Comparison of ENCODE assay signal across 8 cellular contexts in genomic region chr19:35741216-35741541, GRCh38. TPM values are rescaled to one million over a fixed set of nuclear protein-coding genes. Genes with fewer than 3 reads are reported as not detected.
DNase-seq lines count a peak whose midpoint lies in the region; ATAC-seq and TF ChIP-seq lines count a peak whose summit lies in the region.

No MANE protein-coding gene starts in this region.

- H3K4me3 ChIP-seq in GM06990 (replicated peaks; ENCODE audit: low read depth, low read length) (peak overlapping the region; percentile 74), Panc1 (ENCODE audit: low read depth in 2 of 2, low read length in 2 of 2) (peak overlapping the region; percentile 67 to 79), esophagus (ENCODE audit: low read depth in 1 of 2, low read length in 2 of 2) (peak overlapping the region; percentile 60 to 75), prostate gland (peak overlapping the region; percentile 39 to 54)

- no peaks in the 10 kb centered on the region for H3K9me3 ChIP-seq in Panc1 (ENCODE audit: control insufficient read depth, insufficient read depth, low read depth, low read length)
- no peaks in the 10 kb centered on the region for H3K9me3 ChIP-seq in esophagus (ENCODE audit: control insufficient read depth in 2 of 2, insufficient read depth in 1 of 2, low read depth in 1 of 2, low read length in 1 of 2)
- H3K9me3 ChIP-seq in prostate gland: no peaks in the 10 kb centered on the region

- intact Hi-C loops in Panc1 (cut with micrococcal nuclease; ENCODE audit: unreplicated experiment) (no loop called here), prostate gland (cut with DNase I) (loop anchor here (5.0 to 10.0 kb wide), 2 partner anchors 191 to 474 kb away; partner anchors contain the start of genes ZNF146 and ZNF565)

- peak; percentile 26 for TF ChIP-seq CTCF in GM06990 (IDR thresholded peaks at IDR 0.05; ENCODE audit: insufficient read depth, low read length, poor library complexity, severe bottlenecking)
- no peak; the same call in 1 of the 2 replicates for TF ChIP-seq CTCF in Panc1 (IDR thresholded peaks at IDR 0.05)
- TF ChIP-seq CTCF in prostate gland (IDR thresholded peaks at IDR 0.05): no peak

- H3K4me1 ChIP-seq in Panc1 (ENCODE audit: control insufficient read depth, insufficient read depth, low read length): peaks cover 21% of the 10 kb centered on the region
- H3K4me1 ChIP-seq in esophagus (ENCODE audit: control insufficient read depth in 2 of 2, insufficient read depth in 2 of 2, low read length in 1 of 2): peaks cover 3 to 4% of the 10 kb centered on the region in 2 donors
- peaks cover 6% of the 10 kb centered on the region for H3K4me1 ChIP-seq in prostate gland (replicated peaks)

- H3K27ac ChIP-seq in Panc1 (ENCODE audit: low read length) (peak overlapping the region; percentile 74), esophagus (ENCODE audit: low read depth in 2 of 2, low read length in 1 of 2) (peak overlapping the region; percentile 82 to 91), prostate gland (peak overlapping the region; percentile 68 to 72)

- no peak for ATAC-seq in Panc1
- ATAC-seq in HG02610 (IDR thresholded peaks at IDR 0.05; ENCODE audit: unreplicated experiment): no peak
- no peak for ATAC-seq in activated CD4-positive, CD25-positive, alpha-beta regulatory T cell treated with anti-CD3 and anti-CD28 coated beads, Interleukin-2, amount 50 U/mL, for 24 hours

- no peak for TF ChIP-seq POLR2A in prostate gland (IDR thresholded peaks at IDR 0.05)

- H3K27me3 ChIP-seq in GM06990 (replicated peaks; ENCODE audit: control insufficient read depth, insufficient read depth, low read length): no peaks in the 10 kb centered on the region
- no peaks in the 10 kb centered on the region for H3K27me3 ChIP-seq in Panc1 (ENCODE audit: control insufficient read depth, insufficient read depth, low read length)
- H3K27me3 ChIP-seq in esophagus (ENCODE audit: control insufficient read depth in 1 of 2, insufficient read depth in 2 of 2, low read length in 2 of 2): no peaks in the 10 kb centered on the region
- H3K27me3 ChIP-seq in prostate gland (replicated peaks; ENCODE audit: insufficient read depth): no peaks in the 10 kb centered on the region

- in situ Hi-C loops in Panc1 (cut with HindIII; ENCODE audit: low pct_unique_long_range_greater_than_20kb, low sequenced_read_pairs): no loop called here

- WGBS in esophagus, 2 donors: 5% methylated on average over 13 of the region's 13 CpGs
- WGBS in prostate gland: 10% methylated on average over 13 of the region's 13 CpGs

- POLR2A ChIA-PET in Panc1 (lab: Charles Lee): no interaction called here

- CTCF ChIA-PET in Panc1 (lab: Charles Lee): no interaction called here

- DNase-seq in GM06990 (ENCODE audit: extremely low read depth, insufficient read length) (no peak), Panc1 (ENCODE audit: low read depth, low spot score) (no peak), prostate gland (ENCODE audit: low spot score) (no peak), DMS153 treated with DMSO at 0.1 percent for 48 hours (lab: John Stamatoyannopoulos, UW; ENCODE audit: unreplicated experiment) (no peak), NCI-H69 (lab: John Stamatoyannopoulos, UW) (no peak)

- H3K36me3 ChIP-seq in GM06990 (ENCODE audit: control insufficient read depth, insufficient read depth, low read length) (peaks cover 17% of the 10 kb centered on the region), Panc1 (ENCODE audit: control insufficient read depth, insufficient read depth, low read length) (peaks cover 3% of the 10 kb centered on the region; the same call in 1 of the 2 replicates), esophagus (ENCODE audit: control insufficient read depth in 2 of 2, insufficient read depth in 2 of 2, low read length in 1 of 2) (peaks cover 20 to 21% of the 10 kb centered on the region in 2 donors), prostate gland (peaks cover 8 to 16% of the 10 kb centered on the region in 2 donors)

- BruUV-seq in Panc1 (replicated peaks; lab: Mats Ljungman, UMichigan): no TSS peak

RNA-seq across cellular contexts. Expression of gene IGFLR1, which starts 1.1 kb away (rescaled TPM):
- total RNA-seq in Panc1 (2021; ENCODE audit: unreplicated experiment) (12.5 TPM), prostate gland (10 to 100 TPM in 1 of 2 donors, 1 to 10 TPM in 1; 9.4 to 16.1 TPM)
- 7.4 TPM for polyA plus RNA-seq in Panc1 (2012; ENCODE audit: insufficient read length)
- polyA plus RNA-seq in esophagus: 1 to 10 TPM; 4.3 to 5.1 TPM

RNA-seq across cellular contexts. Expression of gene U2AF1L4, which starts 4.0 kb away (rescaled TPM):
- total RNA-seq in Panc1 (2021; ENCODE audit: unreplicated experiment) (29.8 TPM), prostate gland (10 to 100 TPM; 14.6 to 45.0 TPM)
- polyA plus RNA-seq in Panc1 (2012; ENCODE audit: insufficient read length): 36.5 TPM
- polyA plus RNA-seq in esophagus: 10 to 100 TPM; 17.4 to 43.4 TPM

RNA-seq across cellular contexts. Expression of gene PSENEN, which starts 4.3 kb away (rescaled TPM):
- 169 TPM for total RNA-seq in Panc1 (2021; ENCODE audit: unreplicated experiment)
- polyA plus RNA-seq in Panc1 (2012; ENCODE audit: insufficient read length): 94.6 TPM
- polyA plus RNA-seq in esophagus: 100 to 1,000 TPM in 1 of 2 donors, 10 to 100 TPM in 1; 62.5 to 128 TPM
- 10 to 100 TPM; 39.9 to 65.2 TPM for total RNA-seq in prostate gland

RNA-seq across cellular contexts. Expression of gene LIN37, which starts 7.2 kb away (rescaled TPM):
- total RNA-seq in Panc1 (2021; ENCODE audit: unreplicated experiment) (23.5 TPM), prostate gland (10 to 100 TPM in 1 of 2 donors, 1 to 10 TPM in 1; 4.2 to 13.0 TPM)
- 29.5 TPM for polyA plus RNA-seq in Panc1 (2012; ENCODE audit: insufficient read length)
- 10 to 100 TPM; 10.6 to 20.9 TPM for polyA plus RNA-seq in esophagus

RNA-seq across cellular contexts. Expression of gene HSPB6, which starts 15.7 kb away (rescaled TPM):
- total RNA-seq in Panc1 (2021; ENCODE audit: unreplicated experiment): 0.87 TPM
- 1.0 TPM for polyA plus RNA-seq in Panc1 (2012; ENCODE audit: insufficient read length)
- polyA plus RNA-seq in esophagus: 10 to 100 TPM; 12.5 to 18.3 TPM
- 10 to 100 TPM; 32.2 to 78.5 TPM for total RNA-seq in prostate gland
